Comparison of ENCODE assay signal across 14 cellular contexts in the genomic region with DNA sequence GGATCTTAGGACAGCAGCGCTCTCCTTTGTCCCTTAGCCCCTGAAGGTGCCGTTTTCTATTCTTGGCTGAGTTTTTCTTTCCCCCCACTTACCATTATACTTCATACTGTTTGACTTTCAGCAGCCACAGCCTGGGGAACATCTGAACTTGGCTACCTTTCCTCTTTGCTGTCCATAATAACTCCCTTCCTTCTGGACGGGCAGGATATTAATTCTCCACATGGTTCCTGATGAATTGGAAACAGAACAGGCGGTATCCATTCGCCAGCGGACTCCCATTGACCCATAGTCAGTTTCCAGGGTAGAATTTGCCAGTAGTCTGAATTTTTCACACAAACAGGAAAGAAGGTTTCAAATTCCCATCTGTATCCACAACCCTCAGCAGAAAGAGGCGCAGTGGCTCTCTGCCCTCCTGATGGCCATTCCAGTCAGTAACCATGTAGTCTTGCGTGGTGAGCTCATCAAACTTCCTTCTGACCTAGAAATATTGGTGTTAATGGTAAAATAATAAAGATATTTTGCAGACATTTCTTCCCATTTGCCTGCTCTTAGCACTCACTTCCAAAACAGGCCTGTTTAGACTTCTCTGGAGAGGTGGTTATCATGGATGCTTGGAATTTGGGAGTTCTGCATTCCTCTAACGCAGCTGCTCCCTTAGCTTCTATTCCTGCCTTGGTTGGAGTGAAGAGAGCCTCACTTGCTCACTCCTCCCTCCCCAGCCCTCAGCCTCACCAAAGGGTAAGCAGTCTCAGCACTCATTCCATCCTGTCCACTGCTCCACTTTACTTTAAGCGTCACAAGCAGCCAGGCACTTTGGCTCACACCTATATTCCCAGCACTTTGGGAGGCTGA.
"Had no signal": no experiment of that assay in that cellular context is flagged by ENCODE, and none has a peak within 500 bp of the region (broad histone marks: within the 10 kb centered on the region; RNA-seq: fewer than 3 reads in every experiment).

No MANE protein-coding gene starts in this region.

- H3K9me3 ChIP-seq: vagina had no signal

- H3K4me1 ChIP-seq: ascending aorta, breast epithelium, transverse colon, vagina had no signal

- H3K27ac Mint-ChIP-seq: activated CD8-positive, alpha-beta T cell treated with anti-CD3 and anti-CD28 coated beads for 36 hours; natural killer cell treated with Interleukin-12 subunit alpha and Interleukin-12 subunit beta and Interleukin-15 and Interleukin-18, amount 100 ng/mL, for 72 hours; stimulated activated naive CD8-positive, alpha-beta T cell treated with anti-CD3 and anti-CD28 coated beads, Interleukin-15, Interleukin-2, amounts not matched to agents 100 ng/mL and 50 ng/mL, for 24 hours had no signal

- DNase-seq: activated CD4-positive, alpha-beta T cell treated with anti-CD3 and anti-CD28 coated beads for 48 hours; activated CD4-positive, CD25-positive, alpha-beta regulatory T cell; activated CD8-positive, alpha-beta T cell treated with anti-CD3 and anti-CD28 coated beads for 36 hours; activated naive CD4-positive, alpha-beta T cell treated with anti-CD3 and anti-CD28 coated beads, Interleukin-2, amount 50 U/mL, for 16 hours; activated T-cell treated with anti-CD3 and anti-CD28 coated beads, Interleukin-2, amount 50 U/mL, for 1 hour; cerebellar nuclear complex; T-helper 1 cell; T-helper 9 cell; transverse colon had no signal

- H3K4me3 Mint-ChIP-seq: activated CD8-positive, alpha-beta T cell treated with anti-CD3 and anti-CD28 coated beads for 36 hours; natural killer cell treated with Interleukin-12 subunit alpha and Interleukin-12 subunit beta and Interleukin-15 and Interleukin-18, amount 100 ng/mL, for 72 hours; stimulated activated naive CD8-positive, alpha-beta T cell treated with anti-CD3 and anti-CD28 coated beads, Interleukin-15, Interleukin-2, amounts not matched to agents 100 ng/mL and 50 ng/mL, for 24 hours had no signal

- H3K36me3 ChIP-seq: ascending aorta, breast epithelium, transverse colon, vagina had no signal

- H3K27me3 ChIP-seq: ascending aorta, breast epithelium, vagina had no signal

- H3K4me3 ChIP-seq: ascending aorta, transverse colon, vagina had no signal

- H3K27ac ChIP-seq: ascending aorta, breast epithelium, transverse colon, vagina had no signal
